17 cellular contexts compared by ENCODE assay signal in genomic region chr9:5825223-5825622, GRCh38.
"Had no signal": no experiment of that assay in that cellular context is flagged by ENCODE, and none has a peak within 500 bp of the region (broad histone marks: within the 10 kb centered on the region; RNA-seq: fewer than 3 reads in every experiment).

No MANE protein-coding gene starts in this region.

- H3K9me3 Mint-ChIP-seq: activated B cell treated with CpG ODN at 0.5 μM for 24 hours; activated naive CD4-positive, alpha-beta T cell treated with anti-CD3 and anti-CD28 coated beads, Interleukin-2, amount 10 ng/mL, durations not matched to agents 7 days and 5 days; activated T-cell treated with anti-CD3 and anti-CD28 coated beads, Interleukin-2, amount 50 U/mL, for 72 hours; stimulated activated memory B cell treated with anti-CD40 and anti-IgM and Interleukin-4, amounts not matched to agents 10 μg/mL and 1 μg/mL and 100 μg/mL, for 72 hours had no signal

- DNase-seq: activated B cell treated with CpG ODN at 0.5 μM for 24 hours; activated CD4-positive, alpha-beta T cell treated with anti-CD3 and anti-CD28 coated beads, Interleukin-2, amount 50 U/mL, for 1 hour; activated CD8-positive, alpha-beta memory T cell treated with anti-CD3 and anti-CD28 coated beads, Interleukin-2, amount 50 U/mL, for 4 hours; activated naive CD4-positive, alpha-beta T cell treated with anti-CD3 and anti-CD28 coated beads, Interleukin-2, amount 10 ng/mL, durations not matched to agents 7 days and 5 days; activated T-cell treated with anti-CD3 and anti-CD28 coated beads, Interleukin-2, amount 50 U/mL, for 72 hours; adrenal gland; central memory CD4-positive, alpha-beta T cell; effector CD8-positive, alpha-beta T cell; gastrocnemius medialis; kidney; left ventricle myocardium superior; pancreas; retina; small intestine; testis had no signal

- H3K4me3 Mint-ChIP-seq: activated B cell treated with CpG ODN at 0.5 μM for 24 hours; activated naive CD4-positive, alpha-beta T cell treated with anti-CD3 and anti-CD28 coated beads, Interleukin-2, amount 10 ng/mL, durations not matched to agents 7 days and 5 days; activated T-cell treated with anti-CD3 and anti-CD28 coated beads, Interleukin-2, amount 50 U/mL, for 72 hours; stimulated activated memory B cell treated with anti-CD40 and anti-IgM and Interleukin-4, amounts not matched to agents 10 μg/mL and 1 μg/mL and 100 μg/mL, for 72 hours had no signal

- H3K27ac Mint-ChIP-seq: activated B cell treated with CpG ODN at 0.5 μM for 24 hours; activated naive CD4-positive, alpha-beta T cell treated with anti-CD3 and anti-CD28 coated beads, Interleukin-2, amount 10 ng/mL, durations not matched to agents 7 days and 5 days; activated T-cell treated with anti-CD3 and anti-CD28 coated beads, Interleukin-2, amount 50 U/mL, for 72 hours; stimulated activated memory B cell treated with anti-CD40 and anti-IgM and Interleukin-4, amounts not matched to agents 10 μg/mL and 1 μg/mL and 100 μg/mL, for 72 hours had no signal

- H3K27me3 Mint-ChIP-seq: activated B cell treated with CpG ODN at 0.5 μM for 24 hours; activated naive CD4-positive, alpha-beta T cell treated with anti-CD3 and anti-CD28 coated beads, Interleukin-2, amount 10 ng/mL, durations not matched to agents 7 days and 5 days; stimulated activated memory B cell treated with anti-CD40 and anti-IgM and Interleukin-4, amounts not matched to agents 10 μg/mL and 1 μg/mL and 100 μg/mL, for 72 hours had no signal

- ATAC-seq: gastrocnemius medialis; left ventricle myocardium superior; pancreas; SK-N-SH treated with all-trans-retinoic acid at 6 μM for 48 hours; stimulated activated memory B cell treated with anti-CD40 and anti-IgM and Interleukin-4, amounts not matched to agents 10 μg/mL and 1 μg/mL and 100 μg/mL, for 72 hours had no signal
